1 cellular context compared by ENCODE assay signal in the genomic region with DNA sequence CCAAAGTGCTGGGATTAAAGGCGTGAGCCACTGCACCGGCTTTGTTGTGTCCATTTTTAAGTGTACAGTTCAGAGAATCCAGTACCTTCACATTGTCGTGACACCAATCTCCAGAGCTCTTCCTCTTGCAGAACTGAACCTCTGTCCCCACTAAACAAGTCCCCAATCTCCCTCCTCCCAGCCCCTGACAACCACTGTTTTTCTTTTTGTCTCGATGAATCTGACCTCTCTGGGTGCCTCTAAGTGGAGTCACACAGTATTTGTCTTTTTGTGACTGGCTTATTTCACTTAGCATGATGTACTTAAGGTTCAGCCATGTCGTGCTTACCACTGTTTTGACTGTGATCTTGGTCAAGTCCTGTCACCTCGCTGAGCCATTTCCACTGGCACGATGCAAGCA.
TF ChIP-seq lines count a peak whose summit lies in the region.

No MANE protein-coding gene starts in this region.

TF ChIP-seq in GM23338, 12 proteins besides CTCF, POLR2A, EP300 and RAD21 (continued from another document):
- TF ChIP-seq, protein P1, sequence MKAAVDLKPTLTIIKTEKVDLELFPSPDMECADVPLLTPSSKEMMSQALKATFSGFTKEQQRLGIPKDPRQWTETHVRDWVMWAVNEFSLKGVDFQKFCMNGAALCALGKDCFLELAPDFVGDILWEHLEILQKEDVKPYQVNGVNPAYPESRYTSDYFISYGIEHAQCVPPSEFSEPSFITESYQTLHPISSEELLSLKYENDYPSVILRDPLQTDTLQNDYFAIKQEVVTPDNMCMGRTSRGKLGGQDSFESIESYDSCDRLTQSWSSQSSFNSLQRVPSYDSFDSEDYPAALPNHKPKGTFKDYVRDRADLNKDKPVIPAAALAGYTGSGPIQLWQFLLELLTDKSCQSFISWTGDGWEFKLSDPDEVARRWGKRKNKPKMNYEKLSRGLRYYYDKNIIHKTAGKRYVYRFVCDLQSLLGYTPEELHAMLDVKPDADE (IDR thresholded peaks at IDR 0.05) = no peak
- no peak for TF ChIP-seq EZH2 (IDR thresholded peaks at IDR 0.05; ENCODE audit: low read depth, unreplicated experiment)
- TF ChIP-seq, protein P2, sequence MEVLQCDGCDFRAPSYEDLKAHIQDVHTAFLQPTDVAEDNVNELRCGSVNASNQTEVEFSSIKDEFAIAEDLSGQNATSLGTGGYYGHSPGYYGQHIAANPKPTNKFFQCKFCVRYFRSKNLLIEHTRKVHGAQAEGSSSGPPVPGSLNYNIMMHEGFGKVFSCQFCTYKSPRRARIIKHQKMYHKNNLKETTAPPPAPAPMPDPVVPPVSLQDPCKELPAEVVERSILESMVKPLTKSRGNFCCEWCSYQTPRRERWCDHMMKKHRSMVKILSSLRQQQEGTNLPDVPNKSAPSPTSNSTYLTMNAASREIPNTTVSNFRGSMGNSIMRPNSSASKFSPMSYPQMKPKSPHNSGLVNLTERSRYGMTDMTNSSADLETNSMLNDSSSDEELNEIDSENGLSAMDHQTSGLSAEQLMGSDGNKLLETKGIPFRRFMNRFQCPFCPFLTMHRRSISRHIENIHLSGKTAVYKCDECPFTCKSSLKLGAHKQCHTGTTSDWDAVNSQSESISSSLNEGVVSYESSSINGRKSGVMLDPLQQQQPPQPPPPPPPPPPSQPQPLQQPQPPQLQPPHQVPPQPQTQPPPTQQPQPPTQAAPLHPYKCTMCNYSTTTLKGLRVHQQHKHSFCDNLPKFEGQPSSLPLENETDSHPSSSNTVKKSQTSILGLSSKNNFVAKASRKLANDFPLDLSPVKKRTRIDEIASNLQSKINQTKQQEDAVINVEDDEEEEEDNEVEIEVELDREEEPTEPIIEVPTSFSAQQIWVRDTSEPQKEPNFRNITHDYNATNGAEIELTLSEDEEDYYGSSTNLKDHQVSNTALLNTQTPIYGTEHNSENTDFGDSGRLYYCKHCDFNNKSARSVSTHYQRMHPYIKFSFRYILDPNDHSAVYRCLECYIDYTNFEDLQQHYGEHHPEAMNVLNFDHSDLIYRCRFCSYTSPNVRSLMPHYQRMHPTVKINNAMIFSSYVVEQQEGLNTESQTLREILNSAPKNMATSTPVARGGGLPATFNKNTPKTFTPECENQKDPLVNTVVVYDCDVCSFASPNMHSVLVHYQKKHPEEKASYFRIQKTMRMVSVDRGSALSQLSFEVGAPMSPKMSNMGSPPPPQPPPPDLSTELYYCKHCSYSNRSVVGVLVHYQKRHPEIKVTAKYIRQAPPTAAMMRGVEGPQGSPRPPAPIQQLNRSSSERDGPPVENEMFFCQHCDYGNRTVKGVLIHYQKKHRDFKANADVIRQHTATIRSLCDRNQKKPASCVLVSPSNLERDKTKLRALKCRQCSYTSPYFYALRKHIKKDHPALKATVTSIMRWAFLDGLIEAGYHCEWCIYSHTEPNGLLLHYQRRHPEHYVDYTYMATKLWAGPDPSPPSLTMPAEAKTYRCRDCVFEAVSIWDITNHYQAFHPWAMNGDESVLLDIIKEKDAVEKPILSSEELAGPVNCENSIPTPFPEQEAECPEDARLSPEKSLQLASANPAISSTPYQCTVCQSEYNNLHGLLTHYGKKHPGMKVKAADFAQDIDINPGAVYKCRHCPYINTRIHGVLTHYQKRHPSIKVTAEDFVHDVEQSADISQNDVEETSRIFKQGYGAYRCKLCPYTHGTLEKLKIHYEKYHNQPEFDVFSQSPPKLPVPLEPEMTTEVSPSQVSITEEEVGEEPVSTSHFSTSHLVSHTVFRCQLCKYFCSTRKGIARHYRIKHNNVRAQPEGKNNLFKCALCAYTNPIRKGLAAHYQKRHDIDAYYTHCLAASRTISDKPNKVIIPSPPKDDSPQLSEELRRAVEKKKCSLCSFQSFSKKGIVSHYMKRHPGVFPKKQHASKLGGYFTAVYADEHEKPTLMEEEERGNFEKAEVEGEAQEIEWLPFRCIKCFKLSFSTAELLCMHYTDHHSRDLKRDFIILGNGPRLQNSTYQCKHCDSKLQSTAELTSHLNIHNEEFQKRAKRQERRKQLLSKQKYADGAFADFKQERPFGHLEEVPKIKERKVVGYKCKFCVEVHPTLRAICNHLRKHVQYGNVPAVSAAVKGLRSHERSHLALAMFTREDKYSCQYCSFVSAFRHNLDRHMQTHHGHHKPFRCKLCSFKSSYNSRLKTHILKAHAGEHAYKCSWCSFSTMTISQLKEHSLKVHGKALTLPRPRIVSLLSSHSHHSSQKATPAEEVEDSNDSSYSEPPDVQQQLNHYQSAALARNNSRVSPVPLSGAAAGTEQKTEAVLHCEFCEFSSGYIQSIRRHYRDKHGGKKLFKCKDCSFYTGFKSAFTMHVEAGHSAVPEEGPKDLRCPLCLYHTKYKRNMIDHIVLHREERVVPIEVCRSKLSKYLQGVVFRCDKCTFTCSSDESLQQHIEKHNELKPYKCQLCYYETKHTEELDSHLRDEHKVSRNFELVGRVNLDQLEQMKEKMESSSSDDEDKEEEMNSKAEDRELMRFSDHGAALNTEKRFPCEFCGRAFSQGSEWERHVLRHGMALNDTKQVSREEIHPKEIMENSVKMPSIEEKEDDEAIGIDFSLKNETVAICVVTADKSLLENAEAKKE (CRISPR knock-in tag; IDR thresholded peaks at IDR 0.05) = no peak
- no peak for TF ChIP-seq ZNF331 (CRISPR knock-in tag; IDR thresholded peaks at IDR 0.05; ENCODE audit: low read depth)
- TF ChIP-seq, protein P3, sequence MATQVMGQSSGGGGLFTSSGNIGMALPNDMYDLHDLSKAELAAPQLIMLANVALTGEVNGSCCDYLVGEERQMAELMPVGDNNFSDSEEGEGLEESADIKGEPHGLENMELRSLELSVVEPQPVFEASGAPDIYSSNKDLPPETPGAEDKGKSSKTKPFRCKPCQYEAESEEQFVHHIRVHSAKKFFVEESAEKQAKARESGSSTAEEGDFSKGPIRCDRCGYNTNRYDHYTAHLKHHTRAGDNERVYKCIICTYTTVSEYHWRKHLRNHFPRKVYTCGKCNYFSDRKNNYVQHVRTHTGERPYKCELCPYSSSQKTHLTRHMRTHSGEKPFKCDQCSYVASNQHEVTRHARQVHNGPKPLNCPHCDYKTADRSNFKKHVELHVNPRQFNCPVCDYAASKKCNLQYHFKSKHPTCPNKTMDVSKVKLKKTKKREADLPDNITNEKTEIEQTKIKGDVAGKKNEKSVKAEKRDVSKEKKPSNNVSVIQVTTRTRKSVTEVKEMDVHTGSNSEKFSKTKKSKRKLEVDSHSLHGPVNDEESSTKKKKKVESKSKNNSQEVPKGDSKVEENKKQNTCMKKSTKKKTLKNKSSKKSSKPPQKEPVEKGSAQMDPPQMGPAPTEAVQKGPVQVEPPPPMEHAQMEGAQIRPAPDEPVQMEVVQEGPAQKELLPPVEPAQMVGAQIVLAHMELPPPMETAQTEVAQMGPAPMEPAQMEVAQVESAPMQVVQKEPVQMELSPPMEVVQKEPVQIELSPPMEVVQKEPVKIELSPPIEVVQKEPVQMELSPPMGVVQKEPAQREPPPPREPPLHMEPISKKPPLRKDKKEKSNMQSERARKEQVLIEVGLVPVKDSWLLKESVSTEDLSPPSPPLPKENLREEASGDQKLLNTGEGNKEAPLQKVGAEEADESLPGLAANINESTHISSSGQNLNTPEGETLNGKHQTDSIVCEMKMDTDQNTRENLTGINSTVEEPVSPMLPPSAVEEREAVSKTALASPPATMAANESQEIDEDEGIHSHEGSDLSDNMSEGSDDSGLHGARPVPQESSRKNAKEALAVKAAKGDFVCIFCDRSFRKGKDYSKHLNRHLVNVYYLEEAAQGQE (IDR thresholded peaks at IDR 0.05; ENCODE audit: unreplicated experiment) = no peak
- no peak for TF ChIP-seq ZNF114 (CRISPR knock-in tag; IDR thresholded peaks at IDR 0.05)
- TF ChIP-seq STAT1 (IDR thresholded peaks at IDR 0.05; ENCODE audit: unreplicated experiment) = no peak
- no peak for TF ChIP-seq NANOG (IDR thresholded peaks at IDR 0.05; ENCODE audit: borderline replicate concordance)
- TF ChIP-seq CREB1 (CRISPR knock-in tag; IDR thresholded peaks at IDR 0.05; ENCODE audit: low read depth) = no peak
